In genomic region chr5:114435885-114436299, GRCh38 we compare ENCODE assay signal across 13 cellular contexts.
DNase-seq lines count a peak whose midpoint lies in the region; ATAC-seq lines count a peak whose summit lies in the region.
"Had no signal": no experiment of that assay in that cellular context is flagged by ENCODE, and none has a peak within 500 bp of the region (broad histone marks: within the 10 kb centered on the region; RNA-seq: fewer than 3 reads in every experiment).

No MANE protein-coding gene starts in this region.

- DNase-seq in NCI-H526 (lab: John Stamatoyannopoulos, UW) = no peak
- DNase-seq in NCI-H748 (lab: John Stamatoyannopoulos, UW; ENCODE audit: unreplicated experiment) = no peak
- DNase-seq in DMS79 treated with DMSO at 0.1 percent for 48 hours (lab: John Stamatoyannopoulos, UW) = no peak
- DNase-seq in activated gamma-delta T cell (lab: John Stamatoyannopoulos, UW) = no peak
- DNase-seq: activated B cell treated with CpG ODN at 0.5 μM for 24 hours; GM23248; NCI-H1417; stimulated activated CD4-positive, alpha-beta T cell treated with anti-CD3 and anti-CD28 coated beads, Interleukin-4, amount 100 ng/mL, for 24 hours; stomach had no signal

- ATAC-seq in GM18517 (IDR thresholded peaks at IDR 0.05; ENCODE audit: unreplicated experiment) (peak; percentile 91), GM21360 (IDR thresholded peaks at IDR 0.05; ENCODE audit: unreplicated experiment) (peak; percentile 72), HG02885 (IDR thresholded peaks at IDR 0.05; ENCODE audit: poor library complexity, unreplicated experiment) (peak; percentile 79), HG03571 (IDR thresholded peaks at IDR 0.05; ENCODE audit: unreplicated experiment) (peak; percentile 58)
